1 cellular context compared by ENCODE assay signal in genomic region chr5:171442287-171443042, GRCh38.
TF ChIP-seq lines count a peak whose summit lies in the region.

No MANE protein-coding gene starts in this region.

TF ChIP-seq in IMR-90, 13 proteins besides CTCF, POLR2A, EP300 and RAD21 (continued from another document):
- TF ChIP-seq ELK1 (IDR thresholded peaks at IDR 0.05; ENCODE audit: borderline replicate concordance, low read depth, low read length) = no peak
- TF ChIP-seq MXI1 (IDR thresholded peaks at IDR 0.05; ENCODE audit: borderline replicate concordance, low read depth, low read length) = no peak
TF ChIP-seq in IMR-90: peak in this region for 0.
